ENCODE assay signal across 8 cellular contexts in the genomic region with DNA sequence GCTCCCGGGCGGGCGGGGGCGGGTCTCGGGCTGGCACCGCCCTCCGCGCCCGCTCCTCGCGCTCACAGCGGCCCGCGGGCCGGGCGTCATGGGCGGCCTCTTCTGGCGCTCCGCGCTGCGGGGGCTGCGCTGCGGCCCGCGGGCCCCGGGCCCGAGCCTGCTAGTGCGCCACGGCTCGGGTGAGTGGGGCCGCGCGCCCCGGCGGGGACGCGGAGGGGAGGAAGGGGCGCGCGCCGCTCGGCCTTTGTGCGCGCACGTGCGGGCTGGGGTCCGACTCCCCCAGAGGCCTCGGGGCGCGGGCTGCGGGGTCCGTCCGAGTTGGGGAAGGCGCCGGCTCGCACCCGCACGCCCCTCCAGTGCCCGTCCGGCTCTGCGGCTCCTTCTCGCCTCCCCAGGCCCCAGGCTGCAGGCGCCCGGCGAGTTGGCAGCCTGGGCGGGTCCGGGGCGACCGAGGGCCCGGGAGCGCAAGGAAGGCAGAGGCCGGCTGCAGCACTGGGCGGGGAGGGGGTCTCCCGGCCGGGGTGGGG. TPM values are rescaled to one million over a fixed set of nuclear protein-coding genes. Genes with fewer than 3 reads are reported as not detected.
A peak's percentile ranks its signal among the peaks of the same experiment; 100 is the strongest.
DNase-seq lines count a peak whose midpoint lies in the region; ATAC-seq and TF ChIP-seq lines count a peak whose summit lies in the region.

A gene (plus strand): TSS at position 65 of the 527 bp plus-strand sequence. CDS start 24 bp downstream, at position 89.

- no peak for TF ChIP-seq CTCF in GM10266 (IDR thresholded peaks at IDR 0.05; ENCODE audit: control insufficient read depth, insufficient read depth, low read depth, missing control alignments)
- TF ChIP-seq CTCF in thyroid gland (IDR thresholded peaks at IDR 0.05) = no peak

- DNase-seq in A172 (ENCODE audit: low spot score) (no peak), GM10266 (ENCODE audit: extremely low spot score) (peak; percentile 80), dermis blood vessel endothelial cell (peak; percentile 46), lung microvascular endothelial cell (ENCODE audit: low read depth in 2 of 2) (peak; percentile 26 to 45), thyroid gland (peak; percentile 27 to 33), DMS79 treated with DMSO at 0.1 percent for 48 hours (lab: John Stamatoyannopoulos, UW) (no peak)

- H3K9me3 ChIP-seq in thyroid gland = no peaks in the 10 kb centered on the region

- H3K4me1 ChIP-seq in thyroid gland = peaks cover 1 to 5% of the 10 kb centered on the region in 2 donors

- TF ChIP-seq POLR2A in Raji (IDR thresholded peaks at IDR 0.05; ENCODE audit: insufficient read depth, low read depth, low read length) (peak; percentile 62), thyroid gland (IDR thresholded peaks at IDR 0.05) (peak in 1 of 2 donors; percentile 32)

- H3K4me3 ChIP-seq in thyroid gland (replicated peaks in 1 of 3) = peak within 1 kb of the TSS in 1 of 3 donors; percentile 51

- no peak for ATAC-seq in HG03196 (IDR thresholded peaks at IDR 0.05; ENCODE audit: unreplicated experiment)

- peak within 1 kb of the TSS; percentile 47 to 74 (median 61) for H3K27ac ChIP-seq in thyroid gland

- intact Hi-C loops in thyroid gland (cut with DNase I) = no loop called here

- WGBS in thyroid gland, 2 donors = 2% methylated on average over 7 of the region's 75 CpGs; no CpG with 5 or more reads in 1 of the 2 donors

- H3K27me3 ChIP-seq in thyroid gland = no peaks in the 10 kb centered on the region

- no peaks in the 10 kb centered on the region for H3K36me3 ChIP-seq in thyroid gland

RNA-seq across cellular contexts. Expression of the gene that starts here (rescaled TPM):
- 161 and 179 TPM in 2 replicates for total RNA-seq in A172 (2014; rRNA removed; shearing (Covaris generic))
- total RNA-seq in dermis blood vessel endothelial cell (42.2 and 55.7 TPM in 2 replicates), lung microvascular endothelial cell (30.4 and 55.6 TPM in 2 replicates), thyroid gland (10 to 100 TPM; 31.7 to 65.0 (median 59.7) TPM)

Comparison
In these comparisons a context has a peak if more than half of its experiments do, and no peak if none do; other contexts are left out.
1. DNase-seq: peak in GM10266 (single experiment), dermis blood vessel endothelial cell (single experiment), lung microvascular endothelial cell (2 of 2) and thyroid gland (2 of 2); none in A172 (single experiment) and DMS79 treated with DMSO at 0.1 percent for 48 hours (single experiment).